Comparison of ENCODE assay signal across 1 cellular context in the genomic region with DNA sequence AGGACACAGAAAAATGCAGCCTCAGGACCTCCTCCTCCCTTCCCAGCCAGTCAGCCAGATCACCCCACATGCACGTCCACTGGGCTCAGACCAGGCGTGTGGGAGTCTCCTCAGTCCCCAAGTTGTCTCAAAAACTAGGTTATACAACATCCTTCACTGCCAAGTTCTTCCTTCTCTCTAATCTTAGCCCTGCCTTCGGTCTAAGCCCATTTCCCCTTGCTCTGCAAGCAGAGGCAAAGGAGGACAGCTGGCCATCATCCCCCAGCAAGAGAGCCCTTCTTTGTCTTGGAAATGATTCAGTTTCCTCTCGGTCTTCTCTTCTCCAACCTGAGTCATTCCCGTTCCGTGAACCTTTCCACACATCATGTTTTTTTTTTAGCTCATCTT.
TF ChIP-seq lines count a peak whose summit lies in the region.

No MANE protein-coding gene starts in this region.

TF ChIP-seq in SK-N-SH treated with all-trans-retinoic acid at 6 μM for 48 hours, 23 proteins besides CTCF, POLR2A, EP300 and RAD21 (continued from another document):
- TF ChIP-seq, protein P1, sequence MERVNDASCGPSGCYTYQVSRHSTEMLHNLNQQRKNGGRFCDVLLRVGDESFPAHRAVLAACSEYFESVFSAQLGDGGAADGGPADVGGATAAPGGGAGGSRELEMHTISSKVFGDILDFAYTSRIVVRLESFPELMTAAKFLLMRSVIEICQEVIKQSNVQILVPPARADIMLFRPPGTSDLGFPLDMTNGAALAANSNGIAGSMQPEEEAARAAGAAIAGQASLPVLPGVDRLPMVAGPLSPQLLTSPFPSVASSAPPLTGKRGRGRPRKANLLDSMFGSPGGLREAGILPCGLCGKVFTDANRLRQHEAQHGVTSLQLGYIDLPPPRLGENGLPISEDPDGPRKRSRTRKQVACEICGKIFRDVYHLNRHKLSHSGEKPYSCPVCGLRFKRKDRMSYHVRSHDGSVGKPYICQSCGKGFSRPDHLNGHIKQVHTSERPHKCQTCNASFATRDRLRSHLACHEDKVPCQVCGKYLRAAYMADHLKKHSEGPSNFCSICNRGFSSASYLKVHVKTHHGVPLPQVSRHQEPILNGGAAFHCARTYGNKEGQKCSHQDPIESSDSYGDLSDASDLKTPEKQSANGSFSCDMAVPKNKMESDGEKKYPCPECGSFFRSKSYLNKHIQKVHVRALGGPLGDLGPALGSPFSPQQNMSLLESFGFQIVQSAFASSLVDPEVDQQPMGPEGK (CRISPR knock-in tag; IDR thresholded peaks at IDR 0.05; ENCODE audit: borderline replicate concordance), result no peak
- TF ChIP-seq GLIS3 (CRISPR knock-in tag; IDR thresholded peaks at IDR 0.05) (no peak), ZNF8 (CRISPR knock-in tag; IDR thresholded peaks at IDR 0.05) (no peak), ZFP30 (CRISPR knock-in tag; IDR thresholded peaks at IDR 0.05) (no peak), ARNTL (CRISPR knock-in tag; IDR thresholded peaks at IDR 0.05; ENCODE audit: borderline replicate concordance, low read depth) (no peak), PPARA (CRISPR knock-in tag; IDR thresholded peaks at IDR 0.05; ENCODE audit: borderline replicate concordance) (no peak), CSDC2 (CRISPR knock-in tag; IDR thresholded peaks at IDR 0.05) (no peak)
- TF ChIP-seq, protein P2, sequence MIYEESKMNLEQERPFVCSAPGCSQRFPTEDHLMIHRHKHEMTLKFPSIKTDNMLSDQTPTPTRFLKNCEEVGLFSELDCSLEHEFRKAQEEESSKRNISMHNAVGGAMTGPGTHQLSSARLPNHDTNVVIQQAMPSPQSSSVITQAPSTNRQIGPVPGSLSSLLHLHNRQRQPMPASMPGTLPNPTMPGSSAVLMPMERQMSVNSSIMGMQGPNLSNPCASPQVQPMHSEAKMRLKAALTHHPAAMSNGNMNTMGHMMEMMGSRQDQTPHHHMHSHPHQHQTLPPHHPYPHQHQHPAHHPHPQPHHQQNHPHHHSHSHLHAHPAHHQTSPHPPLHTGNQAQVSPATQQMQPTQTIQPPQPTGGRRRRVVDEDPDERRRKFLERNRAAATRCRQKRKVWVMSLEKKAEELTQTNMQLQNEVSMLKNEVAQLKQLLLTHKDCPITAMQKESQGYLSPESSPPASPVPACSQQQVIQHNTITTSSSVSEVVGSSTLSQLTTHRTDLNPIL (CRISPR knock-in tag; IDR thresholded peaks at IDR 0.05; ENCODE audit: low read depth), result no peak
- TF ChIP-seq, protein P3, sequence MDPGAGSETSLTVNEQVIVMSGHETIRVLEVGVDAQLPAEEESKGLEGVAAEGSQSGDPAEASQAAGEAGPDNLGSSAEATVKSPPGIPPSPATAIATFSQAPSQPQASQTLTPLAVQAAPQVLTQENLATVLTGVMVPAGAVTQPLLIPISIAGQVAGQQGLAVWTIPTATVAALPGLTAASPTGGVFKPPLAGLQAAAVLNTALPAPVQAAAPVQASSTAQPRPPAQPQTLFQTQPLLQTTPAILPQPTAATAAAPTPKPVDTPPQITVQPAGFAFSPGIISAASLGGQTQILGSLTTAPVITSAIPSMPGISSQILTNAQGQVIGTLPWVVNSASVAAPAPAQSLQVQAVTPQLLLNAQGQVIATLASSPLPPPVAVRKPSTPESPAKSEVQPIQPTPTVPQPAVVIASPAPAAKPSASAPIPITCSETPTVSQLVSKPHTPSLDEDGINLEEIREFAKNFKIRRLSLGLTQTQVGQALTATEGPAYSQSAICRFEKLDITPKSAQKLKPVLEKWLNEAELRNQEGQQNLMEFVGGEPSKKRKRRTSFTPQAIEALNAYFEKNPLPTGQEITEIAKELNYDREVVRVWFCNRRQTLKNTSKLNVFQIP (CRISPR knock-in tag; IDR thresholded peaks at IDR 0.05; ENCODE audit: borderline replicate concordance, low read depth), result no peak
- TF ChIP-seq, protein P4, sequence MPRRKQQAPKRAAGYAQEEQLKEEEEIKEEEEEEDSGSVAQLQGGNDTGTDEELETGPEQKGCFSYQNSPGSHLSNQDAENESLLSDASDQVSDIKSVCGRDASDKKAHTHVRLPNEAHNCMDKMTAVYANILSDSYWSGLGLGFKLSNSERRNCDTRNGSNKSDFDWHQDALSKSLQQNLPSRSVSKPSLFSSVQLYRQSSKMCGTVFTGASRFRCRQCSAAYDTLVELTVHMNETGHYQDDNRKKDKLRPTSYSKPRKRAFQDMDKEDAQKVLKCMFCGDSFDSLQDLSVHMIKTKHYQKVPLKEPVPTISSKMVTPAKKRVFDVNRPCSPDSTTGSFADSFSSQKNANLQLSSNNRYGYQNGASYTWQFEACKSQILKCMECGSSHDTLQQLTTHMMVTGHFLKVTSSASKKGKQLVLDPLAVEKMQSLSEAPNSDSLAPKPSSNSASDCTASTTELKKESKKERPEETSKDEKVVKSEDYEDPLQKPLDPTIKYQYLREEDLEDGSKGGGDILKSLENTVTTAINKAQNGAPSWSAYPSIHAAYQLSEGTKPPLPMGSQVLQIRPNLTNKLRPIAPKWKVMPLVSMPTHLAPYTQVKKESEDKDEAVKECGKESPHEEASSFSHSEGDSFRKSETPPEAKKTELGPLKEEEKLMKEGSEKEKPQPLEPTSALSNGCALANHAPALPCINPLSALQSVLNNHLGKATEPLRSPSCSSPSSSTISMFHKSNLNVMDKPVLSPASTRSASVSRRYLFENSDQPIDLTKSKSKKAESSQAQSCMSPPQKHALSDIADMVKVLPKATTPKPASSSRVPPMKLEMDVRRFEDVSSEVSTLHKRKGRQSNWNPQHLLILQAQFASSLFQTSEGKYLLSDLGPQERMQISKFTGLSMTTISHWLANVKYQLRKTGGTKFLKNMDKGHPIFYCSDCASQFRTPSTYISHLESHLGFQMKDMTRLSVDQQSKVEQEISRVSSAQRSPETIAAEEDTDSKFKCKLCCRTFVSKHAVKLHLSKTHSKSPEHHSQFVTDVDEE (CRISPR knock-in tag; IDR thresholded peaks at IDR 0.05), result no peak
TF ChIP-seq in SK-N-SH treated with all-trans-retinoic acid at 6 μM for 48 hours: peak in this region for 0.
